ENCODE assay signal across 20 cellular contexts in genomic region chr3:12252859-12253258, GRCh38. TPM values are rescaled to one million over a fixed set of nuclear protein-coding genes. Genes with fewer than 3 reads are reported as not detected.
A peak's percentile ranks its signal among the peaks of the same experiment; 100 is the strongest.
DNase-seq lines count a peak whose midpoint lies in the region; ATAC-seq and TF ChIP-seq lines count a peak whose summit lies in the region.
"Had no signal": no experiment of that assay in that cellular context is flagged by ENCODE, and none has a peak within 500 bp of the region (broad histone marks: within the 10 kb centered on the region; RNA-seq: fewer than 3 reads in every experiment).

No MANE protein-coding gene starts in this region.

- CTCF ChIA-PET in Caco-2 (lab: Charles Lee) (no interaction called here), PC-9 (lab: Charles Lee) (no interaction called here)

- no peak overlapping the region for H3K18ac ChIP-seq in trophoblast cell (ENCODE audit: low read length)

- H2BK120ac ChIP-seq in trophoblast cell (ENCODE audit: insufficient read depth, low read length, poor library complexity) = peak overlapping the region; percentile 47

- H3K4me1 ChIP-seq in Caco-2 (peaks cover 28% of the 10 kb centered on the region), PC-9 (replicated peaks; ENCODE audit: insufficient read depth) (no peaks in the 10 kb centered on the region), trophoblast cell (ENCODE audit: control insufficient read depth in 1 of 2, insufficient read depth in 2 of 2, low read length in 2 of 2) (peaks cover 3 to 8% of the 10 kb centered on the region in 2 experiments)
- H3K4me1 ChIP-seq: A549, BE2C, BLaER1 had no signal

- POLR2A ChIA-PET in Caco-2 (lab: Charles Lee) = no interaction called here
- POLR2A ChIA-PET in PC-9 (lab: Charles Lee; ENCODE audit: unreplicated experiment) = no interaction called here

- peak overlapping the region; percentile 58 for H4K91ac ChIP-seq in trophoblast cell (ENCODE audit: low read depth, low read length)

- H3K23ac ChIP-seq in trophoblast cell (ENCODE audit: low read length) = no peak overlapping the region

- no TSS peak for BruUV-seq in Caco-2 (replicated peaks; lab: Mats Ljungman, UMichigan)
- no TSS peak for BruUV-seq in PC-9 (replicated peaks; lab: Mats Ljungman, UMichigan)

- H3K27me3 Mint-ChIP-seq in Caco-2 (ENCODE audit: insufficient read depth, unreplicated experiment) = no peaks in the 10 kb centered on the region

- H2AFZ ChIP-seq in PC-9 (peak overlapping the region; percentile 36; the same call in 1 of the 2 replicates), trophoblast cell (ENCODE audit: insufficient read depth, low read length, poor library complexity) (no peak overlapping the region)

- H3K9ac ChIP-seq in trophoblast cell (ENCODE audit: low read length) = no peak overlapping the region
- H3K9ac ChIP-seq: BLaER1 had no signal

- no peak overlapping the region for H4K12ac ChIP-seq in trophoblast cell (ENCODE audit: low read depth, low read length)

- H3K4me2 ChIP-seq in PC-9 (no peak overlapping the region), trophoblast cell (ENCODE audit: low read length) (peak overlapping the region; percentile 13)
- H3K4me2 ChIP-seq: A549, BLaER1 had no signal

- intact Hi-C loops in Caco-2 (cut with micrococcal nuclease; ENCODE audit: unreplicated experiment) (loop anchor here (2.0 kb wide), 1 partner anchor 22 kb away; no protein-coding TSS in a partner anchor), PC-9 (cut with micrococcal nuclease; ENCODE audit: unreplicated experiment) (no loop called here)

- H3K4me3 ChIP-seq in Caco-2 (ENCODE audit: low read depth, low read length) (no peak overlapping the region), PC-9 (no peak overlapping the region), trophoblast cell (ENCODE audit: low read depth, low read length) (no peak overlapping the region)
- H3K4me3 ChIP-seq: A549, BLaER1 had no signal

- H3K27ac Mint-ChIP-seq in Caco-2 (ENCODE audit: unreplicated experiment) = peak overlapping the region; percentile 13
- H3K27ac Mint-ChIP-seq: CD4-positive, alpha-beta memory T cell; CD4-positive, CD25-positive, alpha-beta regulatory T cell; CD8-positive, alpha-beta memory T cell had no signal

- H3K27me3 ChIP-seq in Caco-2 (replicated peaks; ENCODE audit: control insufficient read depth, insufficient read depth, low read length) (no peaks in the 10 kb centered on the region), PC-9 (ENCODE audit: insufficient read depth, low read depth) (no peaks in the 10 kb centered on the region), trophoblast cell (ENCODE audit: insufficient read depth, low read length) (no peaks in the 10 kb centered on the region)
- H3K27me3 ChIP-seq: BE2C, BLaER1 had no signal

- peak; percentile 89 for ATAC-seq in esophagus mucosa

- H3K79me2 ChIP-seq in PC-9 (ENCODE audit: low read depth) (no peaks in the 10 kb centered on the region), trophoblast cell (ENCODE audit: control insufficient read depth, insufficient read depth, low read length, poor library complexity) (no peaks in the 10 kb centered on the region)

- H3K4me1 Mint-ChIP-seq in Caco-2 (ENCODE audit: low read depth, unreplicated experiment) = peaks cover 37% of the 10 kb centered on the region
- H3K4me1 Mint-ChIP-seq: CD4-positive, alpha-beta memory T cell; CD4-positive, CD25-positive, alpha-beta regulatory T cell; CD8-positive, alpha-beta memory T cell had no signal

- H3K9me2 ChIP-seq in PC-9 (ENCODE audit: insufficient read depth) = no peaks in the 10 kb centered on the region

- peak overlapping the region; percentile 44 for H2BK12ac ChIP-seq in trophoblast cell (ENCODE audit: low read length)

- DNase-seq in Caco-2 = peak in 1 of 2 experiments; percentile 17
- no peak for DNase-seq in PC-9
- peak; percentile 76 to 95 for DNase-seq in trophoblast cell
- no peak for DNase-seq in ACHN
- no peak for DNase-seq in GM19240 (ENCODE audit: insufficient read length, low spot score)
- DNase-seq in caudate nucleus (lab: John Stamatoyannopoulos, UW) = no peak
- DNase-seq: BE2C; C1 segment of cervical spinal cord; Calu3; CD4-positive, alpha-beta memory T cell; CD4-positive, CD25-positive, alpha-beta regulatory T cell; CD8-positive, alpha-beta memory T cell; COR-L47; DMS79 treated with DMSO at 0.1 percent for 48 hours; GF-D8 had no signal

- no peak overlapping the region for H3K27ac ChIP-seq in PC-9
- H3K27ac ChIP-seq in trophoblast cell (ENCODE audit: low read depth, low read length) = peak overlapping the region; percentile 91
- H3K27ac ChIP-seq in caudate nucleus (ENCODE audit: low read depth, low read length) = no peak overlapping the region
- H3K27ac ChIP-seq: 22Rv1, A549, BLaER1 had no signal

- no peaks in the 10 kb centered on the region for H3K36me3 Mint-ChIP-seq in Caco-2 (ENCODE audit: insufficient read depth, unreplicated experiment)
- H3K36me3 Mint-ChIP-seq: CD14-positive monocyte; CD4-positive, CD25-positive, alpha-beta regulatory T cell had no signal

- H4K8ac ChIP-seq in trophoblast cell (ENCODE audit: low read depth, low read length) = peak overlapping the region; percentile 11

- no peaks in the 10 kb centered on the region for H4K20me1 ChIP-seq in PC-9 (ENCODE audit: insufficient read depth)
- H4K20me1 ChIP-seq: BLaER1 had no signal

- H2BK5ac ChIP-seq in trophoblast cell (ENCODE audit: low read depth, low read length, poor library complexity) = no peak overlapping the region

- peaks cover 24% of the 10 kb centered on the region for H3K9me3 Mint-ChIP-seq in Caco-2 (ENCODE audit: unreplicated experiment)

- H3K79me1 ChIP-seq in trophoblast cell (ENCODE audit: low read length) = peaks cover 5% of the 10 kb centered on the region

- H3F3A ChIP-seq in PC-9 (ENCODE audit: insufficient read depth, low read depth) = no peaks in the 10 kb centered on the region

- H3K4ac ChIP-seq in trophoblast cell (ENCODE audit: low read depth, low read length) = no peak overlapping the region

- no peak overlapping the region for H3K4me3 Mint-ChIP-seq in Caco-2 (ENCODE audit: unreplicated experiment)
- H3K4me3 Mint-ChIP-seq: CD14-positive monocyte; CD4-positive, alpha-beta memory T cell; CD8-positive, alpha-beta memory T cell had no signal

- no CpG with 5 or more reads among the region's 5 CpGs for WGBS in trophoblast cell (ENCODE audit: extremely low coverage, insufficient coverage, insufficient read length)

- no peak overlapping the region for H2AK5ac ChIP-seq in trophoblast cell (ENCODE audit: low read length)

- H3K36me3 ChIP-seq in Caco-2 (ENCODE audit: control insufficient read depth, insufficient read depth, low read length) (no peaks in the 10 kb centered on the region), PC-9 (ENCODE audit: low read depth) (no peaks in the 10 kb centered on the region), trophoblast cell (ENCODE audit: control insufficient read depth in 1 of 2, insufficient read depth in 2 of 2, low read length in 2 of 2) (no peaks in the 10 kb centered on the region)
- H3K36me3 ChIP-seq: BE2C, BLaER1 had no signal

- TF ChIP-seq CTCF in Caco-2 (IDR thresholded peaks at IDR 0.05; ENCODE audit: insufficient read depth in 1 of 2, low read depth in 1 of 2, low read length in 1 of 2, severe bottlenecking in 1 of 2, unreplicated experiment in 1 of 2) (no peak), PC-9 (conservative IDR thresholded peaks at IDR 0.05) (no peak)

- in situ Hi-C loops in ACHN (cut with HindIII; ENCODE audit: low pct_ligation_motif_present, low pct_unique_long_range_greater_than_20kb, low sequenced_read_pairs) = no loop called here

- H3K9me3 ChIP-seq in Caco-2 (peaks cover 11% of the 10 kb centered on the region), PC-9 (ENCODE audit: insufficient read depth, low read depth) (peaks cover 5% of the 10 kb centered on the region; the same call in 1 of the 2 replicates), trophoblast cell (ENCODE audit: insufficient read depth, low read depth, low read length) (no peaks in the 10 kb centered on the region)
- H3K9me3 ChIP-seq: BE2C had no signal

- no peak overlapping the region for H3K14ac ChIP-seq in trophoblast cell (ENCODE audit: low read length)

RNA-seq across cellular contexts. Expression of gene PPARG, which starts 36.0 kb away (rescaled TPM):
- total RNA-seq in Caco-2 (2022) (15.6 and 22.1 TPM in 2 replicates), PC-9 (2021) (60.2 and 61.5 TPM in 2 replicates), esophagus mucosa (13.3 TPM)
- polyA plus RNA-seq in trophoblast cell (2013) = 57.7 and 61.1 TPM in 2 replicates
- polyA plus RNA-seq: CD8-positive, alpha-beta memory T cell had no signal

Comparison
In these comparisons a context has a peak if more than half of its experiments do, and no peak if none do; other contexts are left out.
1. DNase-seq: peak in trophoblast cell (2 of 2); none in PC-9 (0 of 2), ACHN (single experiment), GM19240 (single experiment) and caudate nucleus (0 of 61).